ENCODE assay signal across 8 cellular contexts in genomic region chr2:187552959-187553681, GRCh38. TPM values are rescaled to one million over a fixed set of nuclear protein-coding genes. Genes with fewer than 3 reads are reported as not detected.
DNase-seq lines count a peak whose midpoint lies in the region; ATAC-seq, FAIRE-seq and TF ChIP-seq lines count a peak whose summit lies in the region.

No MANE protein-coding gene starts in this region.

- no peaks in the 10 kb centered on the region for H3K9me3 ChIP-seq in pancreas

- DNase-seq in Daoy (ENCODE audit: low read depth) (peak; percentile 78), LHCN-M2 (ENCODE audit: low read depth) (peak; percentile 85), epithelial cell of esophagus (ENCODE audit: low read depth) (peak; percentile 76), pancreas (no peak), AML-193 (lab: John Stamatoyannopoulos, UW) (no peak), cortex of kidney (lab: John Stamatoyannopoulos, UW) (no peak)
- DNase-seq in stimulated activated CD4-positive, alpha-beta T cell treated with anti-CD3 and anti-CD28 coated beads, Interleukin-1b, Interleukin-23, amount 100 ng/mL, for 48 hours = no peak
- no peak for DNase-seq in activated CD8-positive, alpha-beta memory T cell treated with anti-CD3 and anti-CD28 coated beads, Interleukin-2, amount 50 U/mL, for 4 hours

- TF ChIP-seq CTCF in epithelial cell of esophagus (IDR thresholded peaks at IDR 0.05; ENCODE audit: insufficient read depth, low read depth, low read length, missing control alignments) (no peak), pancreas (IDR thresholded peaks at IDR 0.05) (no peak)

- H3K4me3 ChIP-seq in epithelial cell of esophagus (ENCODE audit: low read length) (no peak overlapping the region), pancreas (peak overlapping the region; percentile 1 to 40 (median 22))

- peak; percentile 63 to 84 (median 80) for ATAC-seq in pancreas

- WGBS in pancreas, 2 donors = 4 to 5% methylated on average over 2 of the region's 2 CpGs

- peaks cover 6 to 43% (median 36%) of the 10 kb centered on the region in 3 donors for H3K4me1 ChIP-seq in pancreas

- intact Hi-C loops in pancreas (cut with DNase I) = no loop called here

- H3K36me3 ChIP-seq in pancreas = no peaks in the 10 kb centered on the region

- FAIRE-seq in pancreas (lab: Jason Lieb, UNC) = no peak

- peak overlapping the region in 3 of 4 donors; percentile 25 to 75 (median 72) for H3K27ac ChIP-seq in pancreas

- H3K27me3 ChIP-seq in pancreas = no peaks in the 10 kb centered on the region

RNA-seq across cellular contexts. Expression of gene TFPI, which starts 1.1 kb away (rescaled TPM):
- 43.8 and 54.8 TPM in 2 replicates for total RNA-seq in Daoy (2014; rRNA removed; shearing (Covaris generic))
- 482 and 608 TPM in 2 replicates for total RNA-seq in LHCN-M2 (2014; rRNA removed)
- 72.2 TPM for polyA plus RNA-seq in LHCN-M2 (2012)
- total RNA-seq in pancreas = 10 to 100 TPM in 5 of 6 donors, 1 to 10 TPM in 1; 7.9 to 25.8 (median 21.6) TPM
- polyA plus RNA-seq in pancreas = 10 to 100 TPM; 11.9 to 15.4 TPM

Comparison
In these comparisons a context has a peak if more than half of its experiments do, and no peak if none do; other contexts are left out.
1. DNase-seq: peak in Daoy (single experiment), LHCN-M2 (single experiment) and epithelial cell of esophagus (single experiment); none in pancreas (0 of 6), AML-193 (0 of 2), stimulated activated CD4-positive, alpha-beta T cell treated with anti-CD3 and anti-CD28 coated beads, Interleukin-1b, Interleukin-23, amount 100 ng/mL, for 48 hours (single experiment), cortex of kidney (single experiment) and activated CD8-positive, alpha-beta memory T cell treated with anti-CD3 and anti-CD28 coated beads, Interleukin-2, amount 50 U/mL, for 4 hours (single experiment).